9 cellular contexts compared by ENCODE assay signal in the genomic region with DNA sequence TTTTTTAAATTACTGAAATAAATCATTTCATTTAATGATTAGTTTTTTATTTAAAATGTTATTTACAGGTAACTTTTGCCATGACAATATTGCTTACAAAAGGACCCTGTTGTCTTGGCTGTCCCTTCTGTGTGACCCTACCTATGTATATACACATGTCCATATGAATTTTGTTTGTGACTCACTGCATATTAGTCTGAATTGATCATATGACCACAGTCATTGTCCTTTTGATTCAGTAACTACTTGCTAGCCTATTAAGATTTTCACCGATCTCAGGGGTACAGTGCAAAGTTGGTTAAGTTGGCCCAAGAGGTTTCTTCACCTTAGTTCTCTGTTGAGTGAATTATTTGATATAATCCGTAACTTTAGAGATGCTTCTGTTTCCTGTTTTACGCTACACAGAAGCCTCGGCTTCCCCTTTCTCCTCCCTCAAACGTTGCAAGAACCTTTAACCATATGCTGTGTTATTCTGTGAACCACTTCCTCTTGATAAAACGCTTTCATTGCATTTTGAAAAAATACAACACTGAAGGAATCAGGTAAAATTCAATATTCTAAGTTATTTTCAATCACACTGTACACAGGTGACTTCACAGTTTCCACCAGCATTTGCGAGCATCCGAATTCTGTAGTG. TPM values are rescaled to one million over a fixed set of nuclear protein-coding genes. Genes with fewer than 3 reads are reported as not detected.
DNase-seq lines count a peak whose midpoint lies in the region; ATAC-seq and TF ChIP-seq lines count a peak whose summit lies in the region.
"Had no signal": no experiment of that assay in that cellular context is flagged by ENCODE, and none has a peak within 500 bp of the region (broad histone marks: within the 10 kb centered on the region; RNA-seq: fewer than 3 reads in every experiment).

No MANE protein-coding gene starts in this region.

- H3K4me3 ChIP-seq in neutrophil (ENCODE audit: low read depth in 1 of 2, low read length in 1 of 2), result peak overlapping the region; percentile 39 to 46
- H3K4me3 ChIP-seq: colonic mucosa had no signal

- H3K9me3 ChIP-seq in neutrophil, result no peaks in the 10 kb centered on the region
- H3K9me3 ChIP-seq: colonic mucosa had no signal

- no peak for TF ChIP-seq CTCF in neutrophil (IDR thresholded peaks at IDR 0.05)

- peak overlapping the region; percentile 91 for H3K27ac ChIP-seq in neutrophil
- H3K27ac ChIP-seq: colonic mucosa had no signal

- DNase-seq in SIG-M5 treated with dmso at 0.1 percent for 504 hours (lab: John Stamatoyannopoulos, UW; ENCODE audit: unreplicated experiment) (peak; percentile 86), SK-N-DZ (ENCODE audit: low spot score) (no peak), middle frontal gyrus (ENCODE audit: extremely low spot score, low spot score) (no peak), NCI-H2227 treated with DMSO at 0.1 percent for 48 hours (lab: John Stamatoyannopoulos, UW) (no peak)
- DNase-seq: colonic mucosa had no signal

- ATAC-seq in GM18907 (IDR thresholded peaks at IDR 0.05; ENCODE audit: unreplicated experiment) (peak; percentile 61), HG02885 (IDR thresholded peaks at IDR 0.05; ENCODE audit: poor library complexity, unreplicated experiment) (peak; percentile 51)
- ATAC-seq: Right ventricle myocardium inferior had no signal

- peaks cover 85 to 93% of the 10 kb centered on the region in 2 experiments for H3K4me1 ChIP-seq in neutrophil (ENCODE audit: control insufficient read depth in 1 of 2, insufficient read depth in 1 of 2, low read depth in 1 of 2, low read length in 1 of 2)
- H3K4me1 ChIP-seq: colonic mucosa had no signal

- H3K36me3 ChIP-seq in neutrophil, result peaks cover 8% of the 10 kb centered on the region
- H3K36me3 ChIP-seq: colonic mucosa had no signal

- H3K27me3 ChIP-seq in neutrophil, result no peaks in the 10 kb centered on the region
- H3K27me3 ChIP-seq: colonic mucosa had no signal

RNA-seq across cellular contexts. Expression of a gene that starts 43.9 kb away (rescaled TPM):
- polyA plus RNA-seq in SK-N-DZ (2014; cell fraction: cytosol; rRNA removed), result 0.09 TPM in 1 of 2 replicates, not detected in the other
- 0.11 and 0.31 TPM in 2 replicates for polyA plus RNA-seq in SK-N-DZ (2014; cell fraction: nucleus; rRNA removed)
